ENCODE assay signal across 29 cellular contexts in the genomic region with DNA sequence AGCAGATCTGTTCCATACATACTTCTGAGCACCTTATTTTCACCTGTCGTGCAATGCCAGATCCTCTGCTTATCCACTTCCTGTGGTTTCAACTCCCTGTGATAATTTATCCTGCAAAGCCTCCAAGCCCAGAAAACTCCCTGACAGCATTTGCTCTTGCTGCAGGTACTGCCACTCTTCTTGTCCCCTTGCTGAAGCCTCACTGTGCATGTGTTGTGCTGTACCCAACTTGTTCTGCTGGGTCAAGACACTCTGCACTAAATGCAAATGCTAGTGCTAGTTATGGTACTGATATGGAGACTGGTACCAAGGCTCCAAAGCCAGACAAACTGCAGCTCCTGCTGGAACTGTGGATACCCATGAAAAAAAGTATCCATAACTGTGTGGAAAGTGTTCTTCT.
"Had no signal": no experiment of that assay in that cellular context is flagged by ENCODE, and none has a peak within 500 bp of the region (broad histone marks: within the 10 kb centered on the region; RNA-seq: fewer than 3 reads in every experiment).

No MANE protein-coding gene starts in this region.

- H3K36me3 ChIP-seq: colonic mucosa, esophagus muscularis mucosa, esophagus squamous epithelium, gastrocnemius medialis, gastroesophageal sphincter, heart left ventricle, heart right ventricle had no signal

- H3K9me3 ChIP-seq: colonic mucosa, esophagus muscularis mucosa, esophagus squamous epithelium, gastrocnemius medialis, gastroesophageal sphincter, heart left ventricle, heart right ventricle had no signal

- H3K79me2 ChIP-seq: hepatocyte had no signal

- H3K4me2 ChIP-seq: hepatocyte had no signal

- ATAC-seq: effector memory CD8-positive, alpha-beta T cell; esophagus mucosa; foreskin keratinocyte; gastrocnemius medialis; gastroesophageal sphincter; heart left ventricle; heart right ventricle had no signal

- FAIRE-seq: endometrium, endothelial cell of umbilical vein, frontal cortex had no signal

- H3K4me1 ChIP-seq: colonic mucosa, esophagus muscularis mucosa, esophagus squamous epithelium, foreskin keratinocyte, gastrocnemius medialis, gastroesophageal sphincter, heart left ventricle, heart right ventricle had no signal

- H3K9me3 Mint-ChIP-seq: endodermal cell had no signal

- H3K27ac Mint-ChIP-seq: dendritic cell treated with granulocyte-macrophage colony-stimulating factor and Interleukin-4, amounts not matched to agents 40 ng/mL and 50 ng/mL, for 4 days; effector memory CD8-positive, alpha-beta T cell; endodermal cell had no signal

- H3K4me3 ChIP-seq: colonic mucosa, coronary artery, dorsolateral prefrontal cortex, esophagus muscularis mucosa, esophagus squamous epithelium, gastrocnemius medialis, gastroesophageal sphincter, heart left ventricle, heart right ventricle, hepatocyte had no signal

- H3K27me3 Mint-ChIP-seq: dendritic cell treated with granulocyte-macrophage colony-stimulating factor and Interleukin-4, amounts not matched to agents 40 ng/mL and 50 ng/mL, for 4 days; effector memory CD8-positive, alpha-beta T cell had no signal

- H3K27me3 ChIP-seq: colonic mucosa, esophagus muscularis mucosa, esophagus squamous epithelium, foreskin keratinocyte, gastrocnemius medialis, heart left ventricle had no signal

- H2AFZ ChIP-seq: hepatocyte had no signal

- DNase-seq: colonic mucosa; cortex of kidney; dermis blood vessel endothelial cell; dorsolateral prefrontal cortex; effector CD4-positive, alpha-beta T cell; effector CD8-positive, alpha-beta T cell; effector memory CD4-positive, alpha-beta T cell; effector memory CD8-positive, alpha-beta T cell; erythroblast; esophagus squamous epithelium; foreskin fibroblast; foreskin keratinocyte; foreskin melanocyte; gastrocnemius medialis; glutamatergic neuron; head of caudate nucleus; heart left ventricle; heart right ventricle had no signal

- H3K4me3 Mint-ChIP-seq: dendritic cell treated with granulocyte-macrophage colony-stimulating factor and Interleukin-4, amounts not matched to agents 40 ng/mL and 50 ng/mL, for 4 days; effector memory CD8-positive, alpha-beta T cell; endodermal cell had no signal

- H3K27ac ChIP-seq: colonic mucosa, coronary artery, dorsolateral prefrontal cortex, epithelial cell of prostate, esophagus muscularis mucosa, esophagus squamous epithelium, foreskin keratinocyte, gastrocnemius medialis, gastroesophageal sphincter, heart left ventricle, heart right ventricle, hepatocyte had no signal
